8 cellular contexts compared by ENCODE assay signal in the genomic region with DNA sequence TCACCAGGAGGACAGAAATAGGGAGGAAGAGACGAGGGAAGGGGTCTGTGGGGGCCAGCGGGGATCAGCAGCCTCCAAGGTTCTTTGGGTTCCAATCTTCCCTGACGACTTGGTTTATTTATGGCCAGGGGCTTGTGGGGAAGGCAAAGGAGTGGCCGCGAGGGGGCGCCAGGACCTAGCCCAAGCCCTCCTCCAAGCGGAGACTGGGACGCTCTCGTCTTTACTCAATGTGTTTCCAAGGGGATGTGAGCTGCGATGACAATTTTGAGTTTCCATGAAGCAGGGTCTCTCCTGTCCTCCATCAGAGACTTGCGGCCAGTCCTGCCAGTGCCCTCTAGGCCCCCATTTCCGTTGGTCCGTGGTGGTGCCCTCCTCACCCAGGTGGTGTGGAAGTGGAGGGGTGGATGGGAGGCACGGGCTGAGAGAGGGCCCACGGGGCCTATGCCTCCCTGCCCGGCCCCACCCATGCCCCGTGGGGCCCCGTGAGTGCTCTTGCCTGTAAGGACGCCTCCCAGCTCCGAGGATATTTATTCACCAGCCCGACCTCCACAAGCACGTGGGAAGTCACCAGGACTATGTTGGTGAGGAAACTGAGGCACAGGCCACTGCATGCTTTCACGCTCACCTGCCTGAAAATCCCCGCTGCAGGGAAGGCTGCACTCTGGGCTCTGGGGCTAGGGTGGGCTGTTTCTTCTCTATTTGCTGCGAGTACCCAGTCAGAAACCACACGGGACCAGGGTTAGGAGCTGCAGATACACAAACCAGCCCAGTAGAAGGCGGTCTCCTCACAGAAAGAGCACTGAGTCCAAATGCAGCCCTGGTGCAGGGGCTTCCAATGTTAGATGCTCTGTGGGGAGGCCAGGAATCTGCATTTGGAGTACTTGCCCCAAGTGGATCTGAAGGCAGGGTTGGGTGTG. TPM values are rescaled to one million over a fixed set of nuclear protein-coding genes. Genes with fewer than 3 reads are reported as not detected.
A peak's percentile ranks its signal among the peaks of the same experiment; 100 is the strongest.
DNase-seq lines count a peak whose midpoint lies in the region; ATAC-seq and TF ChIP-seq lines count a peak whose summit lies in the region.

No MANE protein-coding gene starts in this region.

- no peak for ATAC-seq in GM18858 (IDR thresholded peaks at IDR 0.05; ENCODE audit: unreplicated experiment)

- H3K4me1 ChIP-seq in liver (ENCODE audit: control insufficient read depth in 4 of 4, insufficient read depth in 4 of 4, low read length in 3 of 4), result no peaks in the 10 kb centered on the region

- no peak overlapping the region for H3K9ac ChIP-seq in liver (ENCODE audit: low read depth in 1 of 2, low read length in 2 of 2)

- peak; percentile 90 to 92 for TF ChIP-seq RAD21 in liver (IDR thresholded peaks at IDR 0.05)

- H3K4me3 ChIP-seq in liver (ENCODE audit: low read depth in 1 of 3, low read length in 3 of 3), result no peak overlapping the region

- H3K27ac ChIP-seq in liver (ENCODE audit: low read depth in 1 of 2, low read length in 2 of 2), result no peak overlapping the region

- peak; percentile 78 for TF ChIP-seq CTCF in liver (IDR thresholded peaks at IDR 0.05; ENCODE audit: low read depth, low read length, missing input control)

- peaks cover 0 to 5% (median under 1%) of the 10 kb centered on the region in 4 donors for H3K27me3 ChIP-seq in liver (ENCODE audit: control insufficient read depth in 4 of 4, insufficient read depth in 4 of 4, low read length in 3 of 4)

- no peaks in the 10 kb centered on the region for H3K36me3 ChIP-seq in liver (ENCODE audit: control insufficient read depth in 4 of 4, insufficient read depth in 3 of 4, low read depth in 1 of 4, low read length in 3 of 4)

- WGBS in liver, result 26% methylated on average over 27 of the region's 27 CpGs

- H3K9me3 ChIP-seq in liver (ENCODE audit: control insufficient read depth in 4 of 4, low read length in 3 of 4), result peaks cover 0 to 4% (median 2%) of the 10 kb centered on the region in 4 donors

- peak; percentile 89 for DNase-seq in AG08395 (ENCODE audit: low spot score)
- peak; percentile 48 for DNase-seq in GOT3 (lab: John Stamatoyannopoulos, UW)
- DNase-seq in NCI-H446 (lab: John Stamatoyannopoulos, UW), result peak; percentile 85 to 94
- peak; percentile 46 to 61 for DNase-seq in activated CD4-positive, alpha-beta T cell treated with anti-CD3 and anti-CD28 coated beads for 24 hours (ENCODE audit: low read depth in 2 of 2)
- peak; percentile 73 for DNase-seq in cerebellum (ENCODE audit: low spot score)
- DNase-seq in stimulated activated CD4-positive, alpha-beta T cell treated with anti-CD3 and anti-CD28 coated beads, TNF-alpha, amount 100 ng/mL, for 4 hours (ENCODE audit: low read depth in 3 of 3), result peak; percentile 13 to 34 (median 15)

TF ChIP-seq in liver, 16 proteins besides CTCF, POLR2A, EP300 and RAD21:
- TF ChIP-seq, protein P1, sequence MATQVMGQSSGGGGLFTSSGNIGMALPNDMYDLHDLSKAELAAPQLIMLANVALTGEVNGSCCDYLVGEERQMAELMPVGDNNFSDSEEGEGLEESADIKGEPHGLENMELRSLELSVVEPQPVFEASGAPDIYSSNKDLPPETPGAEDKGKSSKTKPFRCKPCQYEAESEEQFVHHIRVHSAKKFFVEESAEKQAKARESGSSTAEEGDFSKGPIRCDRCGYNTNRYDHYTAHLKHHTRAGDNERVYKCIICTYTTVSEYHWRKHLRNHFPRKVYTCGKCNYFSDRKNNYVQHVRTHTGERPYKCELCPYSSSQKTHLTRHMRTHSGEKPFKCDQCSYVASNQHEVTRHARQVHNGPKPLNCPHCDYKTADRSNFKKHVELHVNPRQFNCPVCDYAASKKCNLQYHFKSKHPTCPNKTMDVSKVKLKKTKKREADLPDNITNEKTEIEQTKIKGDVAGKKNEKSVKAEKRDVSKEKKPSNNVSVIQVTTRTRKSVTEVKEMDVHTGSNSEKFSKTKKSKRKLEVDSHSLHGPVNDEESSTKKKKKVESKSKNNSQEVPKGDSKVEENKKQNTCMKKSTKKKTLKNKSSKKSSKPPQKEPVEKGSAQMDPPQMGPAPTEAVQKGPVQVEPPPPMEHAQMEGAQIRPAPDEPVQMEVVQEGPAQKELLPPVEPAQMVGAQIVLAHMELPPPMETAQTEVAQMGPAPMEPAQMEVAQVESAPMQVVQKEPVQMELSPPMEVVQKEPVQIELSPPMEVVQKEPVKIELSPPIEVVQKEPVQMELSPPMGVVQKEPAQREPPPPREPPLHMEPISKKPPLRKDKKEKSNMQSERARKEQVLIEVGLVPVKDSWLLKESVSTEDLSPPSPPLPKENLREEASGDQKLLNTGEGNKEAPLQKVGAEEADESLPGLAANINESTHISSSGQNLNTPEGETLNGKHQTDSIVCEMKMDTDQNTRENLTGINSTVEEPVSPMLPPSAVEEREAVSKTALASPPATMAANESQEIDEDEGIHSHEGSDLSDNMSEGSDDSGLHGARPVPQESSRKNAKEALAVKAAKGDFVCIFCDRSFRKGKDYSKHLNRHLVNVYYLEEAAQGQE (IDR thresholded peaks at IDR 0.05), result no peak

RNA-seq across cellular contexts. Expression of a gene that starts 26.5 kb away (rescaled TPM):
- total RNA-seq in cerebellum (not detected), liver (not detected)
- polyA plus RNA-seq in liver, result not detected

Comparison
In these comparisons a context has a peak if more than half of its experiments do, and no peak if none do; other contexts are left out.
1. DNase-seq: peak in every context shown above with its lines; median percentile 90 in NCI-H446; 89 in AG08395; 73 in cerebellum; 54 in activated CD4-positive, alpha-beta T cell treated with anti-CD3 and anti-CD28 coated beads for 24 hours; 48 in GOT3; 15 in stimulated activated CD4-positive, alpha-beta T cell treated with anti-CD3 and anti-CD28 coated beads, TNF-alpha, amount 100 ng/mL, for 4 hours.